In genomic region chr3:13064964-13065363, GRCh38 we compare ENCODE assay signal across 16 cellular contexts.
"Had no signal": no experiment of that assay in that cellular context is flagged by ENCODE, and none has a peak within 500 bp of the region (broad histone marks: within the 10 kb centered on the region; RNA-seq: fewer than 3 reads in every experiment).

No MANE protein-coding gene starts in this region.

- H3K9me3 Mint-ChIP-seq: activated CD4-positive, alpha-beta memory T cell treated with anti-CD3 and anti-CD28 coated beads for 36 hours; activated naive CD4-positive, alpha-beta T cell treated with anti-CD3 and anti-CD28 coated beads, Interleukin-2, amount 50 U/mL, for 24 hours; activated T-cell treated with anti-CD3 and anti-CD28 coated beads, Interleukin-2, amount 50 U/mL, for 4 hours had no signal

- FAIRE-seq: colon, keratinocyte, pancreas had no signal

- DNase-seq: activated CD4-positive, alpha-beta memory T cell treated with anti-CD3 and anti-CD28 coated beads for 36 hours; activated effector memory CD4-positive, alpha-beta T cell treated with anti-CD3 and anti-CD28 coated beads, Interleukin-2, amount 50 U/mL, for 16 hours; activated T-cell treated with anti-CD3 and anti-CD28 coated beads, Interleukin-2, amount 50 U/mL, for 4 hours; body of pancreas; mesenchymal stem cell; pancreas; spleen; stimulated activated CD4-positive, alpha-beta T cell treated with anti-CD3 and anti-CD28 coated beads, Interleukin-1b, Interleukin-23, amount 100 ng/mL, for 48 hours; thyroid gland had no signal

- H3K36me3 Mint-ChIP-seq: activated CD4-positive, alpha-beta memory T cell treated with anti-CD3 and anti-CD28 coated beads for 36 hours; activated naive CD4-positive, alpha-beta T cell treated with anti-CD3 and anti-CD28 coated beads, Interleukin-2, amount 50 U/mL, for 24 hours had no signal

- H3K27ac Mint-ChIP-seq: activated CD4-positive, alpha-beta memory T cell treated with anti-CD3 and anti-CD28 coated beads for 36 hours; activated naive CD4-positive, alpha-beta T cell treated with anti-CD3 and anti-CD28 coated beads, Interleukin-2, amount 50 U/mL, for 24 hours had no signal

- ATAC-seq: activated T-cell treated with anti-CD3 and anti-CD28 coated beads, Interleukin-2, amount 50 U/mL, for 4 hours; body of pancreas; left lung; pancreas; sciatic nerve had no signal

- H3K4me3 Mint-ChIP-seq: activated CD4-positive, alpha-beta memory T cell treated with anti-CD3 and anti-CD28 coated beads for 36 hours; activated naive CD4-positive, alpha-beta T cell treated with anti-CD3 and anti-CD28 coated beads, Interleukin-2, amount 50 U/mL, for 24 hours; activated T-cell treated with anti-CD3 and anti-CD28 coated beads, Interleukin-2, amount 50 U/mL, for 4 hours had no signal

- H3K27ac ChIP-seq: body of pancreas, esophagus muscularis mucosa, hepatocyte, left lung, pancreas, thyroid gland had no signal

- H3K27me3 Mint-ChIP-seq: activated CD4-positive, alpha-beta memory T cell treated with anti-CD3 and anti-CD28 coated beads for 36 hours; activated naive CD4-positive, alpha-beta T cell treated with anti-CD3 and anti-CD28 coated beads, Interleukin-2, amount 50 U/mL, for 24 hours had no signal
